ENCODE assay signal across 1 cellular context in the genomic region with DNA sequence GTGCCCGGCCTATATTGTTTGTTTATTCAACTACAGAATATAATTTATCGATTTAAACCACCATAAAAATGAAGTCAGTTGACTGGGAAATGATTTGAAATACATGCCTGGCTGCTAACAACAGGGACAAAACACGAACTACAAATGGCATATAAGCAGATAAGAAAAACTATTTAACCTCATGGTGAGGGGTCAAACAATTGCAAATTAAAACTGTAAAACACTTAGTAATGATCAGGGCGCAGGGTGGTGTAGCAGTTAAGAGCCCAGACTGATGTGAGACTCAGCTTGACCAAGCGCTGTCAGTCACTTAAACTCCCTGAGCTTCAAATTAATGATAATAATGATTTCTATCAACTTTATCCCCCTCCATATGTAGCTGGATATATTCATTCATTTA.
TF ChIP-seq lines count a peak whose summit lies in the region.

No MANE protein-coding gene starts in this region.

TF ChIP-seq in GM12878, 131 proteins besides CTCF, POLR2A, EP300 and RAD21:
- TF ChIP-seq, protein P1, sequence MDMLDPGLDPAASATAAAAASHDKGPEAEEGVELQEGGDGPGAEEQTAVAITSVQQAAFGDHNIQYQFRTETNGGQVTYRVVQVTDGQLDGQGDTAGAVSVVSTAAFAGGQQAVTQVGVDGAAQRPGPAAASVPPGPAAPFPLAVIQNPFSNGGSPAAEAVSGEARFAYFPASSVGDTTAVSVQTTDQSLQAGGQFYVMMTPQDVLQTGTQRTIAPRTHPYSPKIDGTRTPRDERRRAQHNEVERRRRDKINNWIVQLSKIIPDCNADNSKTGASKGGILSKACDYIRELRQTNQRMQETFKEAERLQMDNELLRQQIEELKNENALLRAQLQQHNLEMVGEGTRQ (IDR thresholded peaks at IDR 0.05; ENCODE audit: borderline replicate concordance, low read depth, low read length) = no peak
- TF ChIP-seq ZBTB4 (CRISPR knock-in tag; IDR thresholded peaks at IDR 0.05) (no peak), NBN (IDR thresholded peaks at IDR 0.05) (no peak), IKZF2 (IDR thresholded peaks at IDR 0.05) (no peak), KDM1A (IDR thresholded peaks at IDR 0.05; ENCODE audit: borderline replicate concordance) (no peak), FOXK2 (IDR thresholded peaks at IDR 0.05) (no peak), RBBP5 (conservative IDR thresholded peaks at IDR 0.05) (no peak), SP1 (IDR thresholded peaks at IDR 0.05; ENCODE audit: low read depth, low read length) (no peak), BMI1 (IDR thresholded peaks at IDR 0.05; ENCODE audit: borderline replicate concordance) (no peak)
- TF ChIP-seq, protein P2, sequence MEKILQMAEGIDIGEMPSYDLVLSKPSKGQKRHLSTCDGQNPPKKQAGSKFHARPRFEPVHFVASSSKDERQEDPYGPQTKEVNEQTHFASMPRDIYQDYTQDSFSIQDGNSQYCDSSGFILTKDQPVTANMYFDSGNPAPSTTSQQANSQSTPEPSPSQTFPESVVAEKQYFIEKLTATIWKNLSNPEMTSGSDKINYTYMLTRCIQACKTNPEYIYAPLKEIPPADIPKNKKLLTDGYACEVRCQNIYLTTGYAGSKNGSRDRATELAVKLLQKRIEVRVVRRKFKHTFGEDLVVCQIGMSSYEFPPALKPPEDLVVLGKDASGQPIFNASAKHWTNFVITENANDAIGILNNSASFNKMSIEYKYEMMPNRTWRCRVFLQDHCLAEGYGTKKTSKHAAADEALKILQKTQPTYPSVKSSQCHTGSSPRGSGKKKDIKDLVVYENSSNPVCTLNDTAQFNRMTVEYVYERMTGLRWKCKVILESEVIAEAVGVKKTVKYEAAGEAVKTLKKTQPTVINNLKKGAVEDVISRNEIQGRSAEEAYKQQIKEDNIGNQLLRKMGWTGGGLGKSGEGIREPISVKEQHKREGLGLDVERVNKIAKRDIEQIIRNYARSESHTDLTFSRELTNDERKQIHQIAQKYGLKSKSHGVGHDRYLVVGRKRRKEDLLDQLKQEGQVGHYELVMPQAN (conservative IDR thresholded peaks at IDR 0.05) = no peak
